In the genomic region with DNA sequence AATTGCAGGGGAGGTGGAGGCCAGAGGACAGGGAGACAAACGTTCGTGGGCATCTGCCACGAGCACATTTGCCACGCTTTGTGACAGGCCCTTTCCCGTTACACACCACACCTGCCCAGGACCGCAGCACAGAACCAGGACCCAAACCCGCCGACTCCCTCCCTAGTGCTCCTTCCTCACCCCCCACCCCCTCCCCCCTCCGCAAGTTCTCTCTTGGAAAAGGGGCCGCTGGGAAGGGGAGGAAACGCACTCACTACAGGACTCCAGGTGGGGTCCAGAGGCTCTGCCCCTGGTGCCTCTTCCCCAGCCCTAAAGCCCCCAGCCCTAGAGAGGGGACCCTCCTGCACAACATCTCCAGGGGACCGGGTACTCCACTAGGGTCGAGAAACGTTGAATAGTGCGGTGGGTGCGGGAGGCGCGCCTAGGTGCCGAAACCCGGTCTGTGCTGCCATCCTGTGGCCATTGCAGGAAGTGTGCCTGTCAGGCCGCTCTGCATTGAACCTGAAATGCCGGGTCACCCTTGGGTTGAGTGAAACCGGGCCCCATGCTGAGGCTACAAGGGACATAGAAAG, we compare ENCODE assay signal across 9 cellular contexts. TPM values are rescaled to one million over a fixed set of nuclear protein-coding genes. Genes with fewer than 3 reads are reported as not detected.
DNase-seq lines count a peak whose midpoint lies in the region; ATAC-seq and TF ChIP-seq lines count a peak whose summit lies in the region.
"Had no signal": no experiment of that assay in that cellular context is flagged by ENCODE, and none has a peak within 500 bp of the region (broad histone marks: within the 10 kb centered on the region; RNA-seq: fewer than 3 reads in every experiment).

No MANE protein-coding gene starts in this region.

- H3K4me3 ChIP-seq in gastroesophageal sphincter = peak overlapping the region; percentile 33 to 56

- H3K27ac ChIP-seq in gastroesophageal sphincter (peak overlapping the region; percentile 49 to 89 (median 85)), temporal lobe (ENCODE audit: low read depth, low read length) (peak overlapping the region; percentile 72)

- TF ChIP-seq POLR2A in gastroesophageal sphincter (IDR thresholded peaks at IDR 0.05) = no peak

- DNase-seq in COR-L47 (lab: John Stamatoyannopoulos, UW) (peak; percentile 76), LoVo (ENCODE audit: low spot score) (peak; percentile 78), SHP77 (lab: John Stamatoyannopoulos, UW) (peak; percentile 66 to 82), activated gamma-delta T cell treated with Interleukin-2 at 50 U/mL for 16 hours (peak; percentile 88), occipital lobe (lab: John Stamatoyannopoulos, UW) (peak; percentile 61)

- no peak for TF ChIP-seq EP300 in gastroesophageal sphincter (IDR thresholded peaks at IDR 0.05)

- no peaks in the 10 kb centered on the region for H3K36me3 ChIP-seq in gastroesophageal sphincter

- H3K4me1 ChIP-seq in gastroesophageal sphincter = peaks cover 0 to 27% (median 11%) of the 10 kb centered on the region in 3 donors

- WGBS in gastroesophageal sphincter (ENCODE audit: low coverage in 1 of 2), 2 donors = 0% methylated on average over 5 of the region's 23 CpGs; no CpG with 5 or more reads in 1 of the 2 donors

- ATAC-seq in GM21526 (IDR thresholded peaks at IDR 0.05; ENCODE audit: low FRiP score, unreplicated experiment) (peak; percentile 42), gastroesophageal sphincter (peak; percentile 79)

- peak; percentile 85 to 97 (median 92) for TF ChIP-seq CTCF in gastroesophageal sphincter (IDR thresholded peaks at IDR 0.05)

- H3K9me3 ChIP-seq in gastroesophageal sphincter = no peaks in the 10 kb centered on the region

- no peaks in the 10 kb centered on the region for H3K27me3 ChIP-seq in gastroesophageal sphincter

RNA-seq across cellular contexts. Expression of a gene that starts 21.9 kb away (rescaled TPM):
- total RNA-seq in gastroesophageal sphincter = 100 to 1,000 TPM; 224 to 331 (median 270) TPM
- 95.5 TPM for total RNA-seq in occipital lobe
- total RNA-seq in temporal lobe = 126 TPM

RNA-seq across cellular contexts. Expression of a gene that starts 42.4 kb away (rescaled TPM):
- total RNA-seq in gastroesophageal sphincter (10 to 100 TPM in 2 of 4 donors, 1 to 10 TPM in 1, not detected in 1; 7.0 to 18.5 (median 17.4) TPM), occipital lobe (0.31 TPM), temporal lobe (1.7 TPM)

RNA-seq across cellular contexts. Expression of a gene that starts 45.3 kb away (rescaled TPM):
- total RNA-seq in gastroesophageal sphincter (not detected), occipital lobe (not detected), temporal lobe (not detected)
- total RNA-seq: glomerular endothelial cell had no signal

RNA-seq across cellular contexts. Expression of a gene that starts 54.2 kb away (rescaled TPM):
- total RNA-seq in gastroesophageal sphincter (10 to 100 TPM in 2 of 4 donors, 1 to 10 TPM in 2; 1.1 to 78.8 (median 13.5) TPM), occipital lobe (not detected), temporal lobe (0.25 TPM)
- total RNA-seq: glomerular endothelial cell had no signal

Comparison
In these comparisons a context has a peak if more than half of its experiments do, and no peak if none do; other contexts are left out.
1. Peak in every context shown above with its lines: DNase-seq, ATAC-seq, H3K4me3 ChIP-seq and H3K27ac ChIP-seq.